Comparison of ENCODE assay signal across 8 cellular contexts in the genomic region with DNA sequence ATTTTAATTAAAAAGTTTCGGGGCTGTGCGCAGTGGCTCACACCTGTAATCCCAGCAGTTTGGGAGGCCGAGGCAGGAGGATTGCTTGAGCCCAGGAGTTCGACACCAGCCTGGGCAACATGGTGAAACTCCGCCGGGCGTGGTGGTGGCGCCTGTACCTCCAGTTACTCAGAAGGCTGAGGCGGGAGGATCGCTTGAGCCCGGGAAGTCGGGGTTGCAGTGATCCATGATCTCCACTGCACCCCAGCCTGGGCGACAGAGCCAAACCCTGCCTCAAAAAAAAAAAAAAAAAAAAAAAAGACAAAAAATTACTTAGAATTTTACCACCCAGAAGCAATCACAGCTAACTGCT. TPM values are rescaled to one million over a fixed set of nuclear protein-coding genes. Genes with fewer than 3 reads are reported as not detected.
DNase-seq lines count a peak whose midpoint lies in the region; ATAC-seq and TF ChIP-seq lines count a peak whose summit lies in the region.
"Not testable (repeated sequence)": the region's sequence is repeated elsewhere in the genome, so short reads cannot be mapped to it uniquely, and the experiment has no call there.

No MANE protein-coding gene starts in this region.

- not testable (repeated sequence) for TF ChIP-seq POLR2A in Peyer's patch (IDR thresholded peaks at IDR 0.05); heart left ventricle (IDR thresholded peaks at IDR 0.05)

- not testable (repeated sequence) for H3K4me1 ChIP-seq in Peyer's patch, colonic mucosa
- peaks cover 0 to 29% (median 14%) of the 10 kb centered on the region in 12 donors for H3K4me1 ChIP-seq in heart left ventricle

- H3K27me3 Mint-ChIP-seq in HFFc6 (ENCODE audit: insufficient read depth); activated T-cell treated with anti-CD3 and anti-CD28 coated beads, Interleukin-2, amount 50 U/mL, for 72 hours (ENCODE audit: low read depth); naive B cell: not testable (repeated sequence)

- CTCF ChIA-PET in AG04450 (lab: Charles Lee), result interaction anchor here (0.6 to 6.7 kb wide), 10 partner anchors 12 to 583 kb away, joined by 3 to 221 read pairs (median 4); no protein-coding TSS in a partner anchor

- H3K27me3 ChIP-seq in AG04450 (ENCODE audit: control insufficient read depth, insufficient read depth, low read length); Peyer's patch; colonic mucosa; heart left ventricle: not testable (repeated sequence)

- WGBS in heart left ventricle, 4 donors, result 57 to 63% (median 61%) methylated on average over 13 of the region's 13 CpGs

- peak overlapping the region; percentile 20; the same call in 1 of the 2 replicates for H3K4me3 ChIP-seq in AG04450 (ENCODE audit: low read depth, low read length)
- peak overlapping the region in 3 of 4 donors; percentile 63 to 89 (median 74) for H3K4me3 ChIP-seq in Peyer's patch
- peak overlapping the region; percentile 71 for H3K4me3 ChIP-seq in colonic mucosa
- H3K4me3 ChIP-seq in heart left ventricle, result peak overlapping the region in 10 of 12 donors; percentile 74 to 92 (median 84)

- peaks cover 0 to 24% (median 0%) of the 10 kb centered on the region in 3 donors for H3K36me3 ChIP-seq in Peyer's patch
- H3K36me3 ChIP-seq in colonic mucosa, result not testable (repeated sequence)
- H3K36me3 ChIP-seq in heart left ventricle, result peaks cover 0 to 26% (median 25%) of the 10 kb centered on the region in 9 donors

- peak overlapping the region; percentile 97 for H3K4me3 Mint-ChIP-seq in HFFc6
- peak overlapping the region; percentile 92 to 99 for H3K4me3 Mint-ChIP-seq in activated T-cell treated with anti-CD3 and anti-CD28 coated beads, Interleukin-2, amount 50 U/mL, for 72 hours
- peak overlapping the region; percentile 88 to 99 (median 96) for H3K4me3 Mint-ChIP-seq in naive B cell

- POLR2A ChIA-PET in AG04450 (lab: Yijun Ruan, JAX), result interaction anchor here (0.6 to 1.0 kb wide), 10 partner anchors 25 to 1895 kb away, joined by 3 to 9 read pairs (median 4); a partner anchor contains a TSS

- H3K36me3 Mint-ChIP-seq in HFFc6 (ENCODE audit: low read depth), result peaks cover 10% of the 10 kb centered on the region; the same call in 1 of the 2 replicates
- peaks cover 6 to 19% of the 10 kb centered on the region in 2 donors for H3K36me3 Mint-ChIP-seq in activated T-cell treated with anti-CD3 and anti-CD28 coated beads, Interleukin-2, amount 50 U/mL, for 72 hours (ENCODE audit: insufficient read depth in 2 of 2)
- H3K36me3 Mint-ChIP-seq in naive B cell, result not testable (repeated sequence)

- peak overlapping the region; percentile 89 for H3K27ac Mint-ChIP-seq in HFFc6
- H3K27ac Mint-ChIP-seq in activated T-cell treated with anti-CD3 and anti-CD28 coated beads, Interleukin-2, amount 50 U/mL, for 72 hours, result peak overlapping the region; percentile 91
- peak overlapping the region; percentile 97 to 100 (median 100) for H3K27ac Mint-ChIP-seq in naive B cell

- not testable (repeated sequence) for H3K9me3 ChIP-seq in AG04450 (ENCODE audit: control insufficient read depth, insufficient read depth, low read length); Peyer's patch; colonic mucosa; heart left ventricle

- intact Hi-C loops in colonic mucosa (cut with DNase I), result not testable (repeated sequence)
- intact Hi-C loops in heart left ventricle (cut with DNase I), result loop anchor here in 2 of 10 donors (1.0 to 2.0 kb wide), 2 partner anchors 30 kb away; a partner anchor contains a TSS

- peak; percentile 0 for ATAC-seq in activated T-cell treated with anti-CD3 and anti-CD28 coated beads, Interleukin-2, amount 50 U/mL, for 72 hours (replicated peaks in 1 of 2)
- peak in 2 of 4 donors; percentile 12 to 21 for ATAC-seq in heart left ventricle
- not testable (repeated sequence) for ATAC-seq in naive B cell (ENCODE audit: low read depth in 2 of 2)

- not testable (repeated sequence) for DNase-seq in AG04450 (ENCODE audit: low read depth, low spot score); HFFc6; naive B cell
- DNase-seq in Peyer's patch (peak; percentile 25 to 68 (median 56)), colonic mucosa (peak; percentile 28), heart left ventricle (peak in 3 of 5 donors; percentile 25 to 40 (median 25))
- DNase-seq in activated T-cell treated with anti-CD3 and anti-CD28 coated beads, Interleukin-2, amount 50 U/mL, for 72 hours, result peak; percentile 7 to 11
- DNase-seq in stimulated activated CD4-positive, alpha-beta T cell treated with anti-CD3 and anti-CD28 coated beads, Interleukin-15, amount 100 ng/mL, for 24 hours, result peak; percentile 18

- H3K9me3 Mint-ChIP-seq in HFFc6; activated T-cell treated with anti-CD3 and anti-CD28 coated beads, Interleukin-2, amount 50 U/mL, for 72 hours; naive B cell: not testable (repeated sequence)

- TF ChIP-seq CTCF in AG04450 (IDR thresholded peaks at IDR 0.05; ENCODE audit: low read depth, low read length); HFFc6 (IDR thresholded peaks at IDR 0.05); Peyer's patch (IDR thresholded peaks at IDR 0.05); colonic mucosa (IDR thresholded peaks at IDR 0.05); heart left ventricle (IDR thresholded peaks at IDR 0.05): not testable (repeated sequence)

- H3K27ac ChIP-seq in AG04450 (ENCODE audit: low read depth, low read length), result peak overlapping the region; percentile 47
- peak overlapping the region; percentile 85 to 95 (median 92) for H3K27ac ChIP-seq in Peyer's patch
- H3K27ac ChIP-seq in colonic mucosa, result peak overlapping the region; percentile 41
- H3K27ac ChIP-seq in heart left ventricle, result peak overlapping the region in 11 of 12 donors; percentile 37 to 98 (median 90)

- not testable (repeated sequence) for H3K9ac ChIP-seq in colonic mucosa (ENCODE audit: low read depth in 2 of 2, low read length in 2 of 2)

- peaks cover 28% of the 10 kb centered on the region for H3K4me1 Mint-ChIP-seq in HFFc6 (ENCODE audit: low read depth)
- peaks cover 25% of the 10 kb centered on the region for H3K4me1 Mint-ChIP-seq in activated T-cell treated with anti-CD3 and anti-CD28 coated beads, Interleukin-2, amount 50 U/mL, for 72 hours (ENCODE audit: low read depth)
- peaks cover 21 to 40% (median 29%) of the 10 kb centered on the region in 3 donors for H3K4me1 Mint-ChIP-seq in naive B cell

RNA-seq across cellular contexts. Expression of a gene that starts 0.5 kb away (rescaled TPM):
- 31.3 and 32.0 TPM in 2 replicates for polyA plus RNA-seq in AG04450 (2011; rRNA removed)
- 22.8 and 28.6 TPM in 2 replicates for polyA minus RNA-seq in AG04450 (2011; rRNA and poly(A)+ RNA removed)
- total RNA-seq in HFFc6 (2021; fragmentation: NEBNext Ultra II Directional; extraction: Animal tissue kit (Norgen Biotek cat#: 25700)), result 10 to 100 TPM; 26.8 to 32.2 (median 30.5) TPM
- 10 to 100 TPM; 23.1 to 81.7 (median 39.2) TPM for total RNA-seq in Peyer's patch
- total RNA-seq in activated T-cell treated with anti-CD3 and anti-CD28 coated beads, Interleukin-2, amount 50 U/mL, for 72 hours, result 10 to 100 TPM; 49.6 to 49.8 TPM
- total RNA-seq in colonic mucosa, result 10 to 100 TPM; 26.3 to 44.5 TPM
- total RNA-seq in heart left ventricle, result 10 to 100 TPM; 12.0 to 18.3 (median 13.4) TPM
- polyA plus RNA-seq in heart left ventricle, result 10 to 100 TPM; 13.9 to 34.2 TPM
- polyA plus RNA-seq in naive B cell (ENCODE audit: low read depth in 6 of 6), result 10 to 100 TPM; 32.6 to 76.5 (median 46.7) TPM

RNA-seq across cellular contexts. Expression of a gene that starts 30.6 kb away (rescaled TPM):
- polyA plus RNA-seq in AG04450 (2011; rRNA removed) (75.4 and 80.7 TPM in 2 replicates), heart left ventricle (10 to 100 TPM; 23.2 to 43.9 TPM), naive B cell (ENCODE audit: low read depth in 6 of 6) (10 to 100 TPM; 26.1 to 42.9 (median 31.3) TPM)
- polyA minus RNA-seq in AG04450 (2011; rRNA and poly(A)+ RNA removed), result 69.8 and 72.7 TPM in 2 replicates
- total RNA-seq in HFFc6 (2021; fragmentation: NEBNext Ultra II Directional; extraction: Animal tissue kit (Norgen Biotek cat#: 25700)), result 10 to 100 TPM; 85.6 to 95.4 (median 87.9) TPM
- total RNA-seq in Peyer's patch (10 to 100 TPM; 58.6 to 82.4 (median 75.2) TPM), colonic mucosa (100 to 1,000 TPM in 1 of 2 donors, 10 to 100 TPM in 1; 86.6 to 106 TPM), heart left ventricle (10 to 100 TPM; 56.7 to 95.4 (median 73.6) TPM)
- 10 to 100 TPM; 80.5 to 83.3 TPM for total RNA-seq in activated T-cell treated with anti-CD3 and anti-CD28 coated beads, Interleukin-2, amount 50 U/mL, for 72 hours

RNA-seq across cellular contexts. Expression of a gene that starts 59.1 kb away (rescaled TPM):
- polyA plus RNA-seq in AG04450 (2011; rRNA removed) (9.6 and 16.6 TPM in 2 replicates), heart left ventricle (10 to 100 TPM in 1 of 2 donors, 1 to 10 TPM in 1; 6.4 to 16.2 TPM), naive B cell (ENCODE audit: low read depth in 6 of 6) (10 to 100 TPM; 18.2 to 41.8 (median 22.7) TPM)
- 33.5 and 40.8 TPM in 2 replicates for polyA minus RNA-seq in AG04450 (2011; rRNA and poly(A)+ RNA removed)
- total RNA-seq in HFFc6 (2021; fragmentation: NEBNext Ultra II Directional; extraction: Animal tissue kit (Norgen Biotek cat#: 25700)), result 10 to 100 TPM; 36.1 to 41.0 (median 38.7) TPM
- total RNA-seq in Peyer's patch (10 to 100 TPM; 33.4 to 40.3 (median 36.4) TPM), colonic mucosa (10 to 100 TPM; 22.7 to 26.7 TPM), heart left ventricle (10 to 100 TPM; 18.2 to 55.8 (median 26.8) TPM)
- 10 to 100 TPM; 37.8 to 48.8 TPM for total RNA-seq in activated T-cell treated with anti-CD3 and anti-CD28 coated beads, Interleukin-2, amount 50 U/mL, for 72 hours

Comparison
In these comparisons a context has a peak if more than half of its experiments do, and no peak if none do; other contexts are left out.
1. H3K27ac ChIP-seq: peak in every context shown above with its lines; median percentile 92 in Peyer's patch; 90 in heart left ventricle; 47 in AG04450; 41 in colonic mucosa.
2. H3K4me3 ChIP-seq: peak in every context shown above with its lines; median percentile 84 in heart left ventricle; 74 in Peyer's patch; 71 in colonic mucosa; 20 in AG04450.